27 cellular contexts compared by ENCODE assay signal in the genomic region with DNA sequence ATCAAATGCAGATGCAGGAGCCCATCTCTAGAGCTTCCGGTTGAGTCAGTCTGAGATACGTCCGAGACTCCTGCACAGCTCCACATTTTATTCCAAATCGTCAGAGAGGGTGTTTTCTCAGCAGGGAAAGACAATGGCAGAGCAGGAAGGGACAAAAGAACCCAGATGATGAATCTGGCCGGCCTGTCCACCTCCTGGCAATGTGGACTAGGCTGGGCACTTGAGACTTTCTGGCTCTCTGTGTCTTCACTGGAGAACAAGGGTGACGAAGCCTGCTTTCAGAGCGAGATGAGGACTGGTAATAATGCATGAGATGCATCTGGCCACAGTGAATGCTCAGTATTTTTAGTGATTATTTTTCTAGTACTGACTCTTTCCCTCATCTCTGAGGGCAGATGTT.
"Had no signal": no experiment of that assay in that cellular context is flagged by ENCODE, and none has a peak within 500 bp of the region (broad histone marks: within the 10 kb centered on the region; RNA-seq: fewer than 3 reads in every experiment).

No MANE protein-coding gene starts in this region.

- H3K9me3 ChIP-seq: gastroesophageal sphincter, left lung, sigmoid colon, thoracic aorta, transverse colon, upper lobe of right lung, uterus had no signal

- H3K4me1 Mint-ChIP-seq: mesothelial cell of epicardium; naive B cell; stimulated activated memory B cell treated with anti-CD40 and anti-IgM and Interleukin-4, amounts not matched to agents 10 μg/mL and 1 μg/mL and 100 μg/mL, for 72 hours had no signal

- DNase-seq: cortex of kidney; effector memory CD8-positive, alpha-beta T cell; foreskin keratinocyte; heart left ventricle; left cardiac atrium; left lung; mesenchymal stem cell; mucosa of descending colon; naive B cell; right cardiac atrium; sigmoid colon; stimulated activated CD4-positive, alpha-beta T cell treated with anti-CD3 and anti-CD28 coated beads, Interleukin-2, amount 100 ng/mL, for 24 hours; stimulated activated CD4-positive, alpha-beta T cell treated with anti-CD3 and anti-CD28 coated beads, Interleukin-4, amount 100 ng/mL, for 24 hours; stimulated activated naive CD8-positive, alpha-beta T cell treated with anti-CD3 and anti-CD28 coated beads, Interleukin-15, Interleukin-2, amounts not matched to agents 100 U/mL and 50 U/mL, for 24 hours; substantia nigra; transverse colon; upper lobe of right lung; uterus had no signal

- H3K27me3 Mint-ChIP-seq: naive B cell; natural killer cell treated with Interleukin-12 subunit alpha and Interleukin-12 subunit beta and Interleukin-15 and Interleukin-18, amount 100 ng/mL, for 72 hours had no signal

- H3K79me2 ChIP-seq: hepatocyte, parathyroid adenoma had no signal

- ATAC-seq: effector memory CD8-positive, alpha-beta T cell; foreskin keratinocyte; gastroesophageal sphincter; heart left ventricle; left cardiac atrium; left lung; mucosa of descending colon; natural killer cell treated with Interleukin-12 subunit alpha and Interleukin-12 subunit beta and Interleukin-15 and Interleukin-18, amount 100 ng/mL, for 72 hours; right cardiac atrium; stimulated activated memory B cell treated with anti-CD40 and anti-IgM and Interleukin-4, amounts not matched to agents 10 μg/mL and 1 μg/mL and 100 μg/mL, for 72 hours; stimulated activated naive CD8-positive, alpha-beta T cell treated with anti-CD3 and anti-CD28 coated beads, Interleukin-15, Interleukin-2, amounts not matched to agents 100 U/mL and 50 U/mL, for 24 hours; upper lobe of right lung had no signal

- H3K4me2 ChIP-seq: hepatocyte had no signal

- H3K36me3 Mint-ChIP-seq: mesothelial cell of epicardium; naive B cell; natural killer cell treated with Interleukin-12 subunit alpha and Interleukin-12 subunit beta and Interleukin-15 and Interleukin-18, amount 100 ng/mL, for 72 hours; stimulated activated memory B cell treated with anti-CD40 and anti-IgM and Interleukin-4, amounts not matched to agents 10 μg/mL and 1 μg/mL and 100 μg/mL, for 72 hours had no signal

- H3K27ac ChIP-seq: foreskin keratinocyte, gastroesophageal sphincter, heart left ventricle, hepatocyte, left lung, parathyroid adenoma, thoracic aorta, transverse colon, upper lobe of right lung, uterus had no signal

- H3K27ac Mint-ChIP-seq: effector memory CD8-positive, alpha-beta T cell; mesothelial cell of epicardium; naive B cell; natural killer cell treated with Interleukin-12 subunit alpha and Interleukin-12 subunit beta and Interleukin-15 and Interleukin-18, amount 100 ng/mL, for 72 hours; progenitor cell of endocrine pancreas; stimulated activated memory B cell treated with anti-CD40 and anti-IgM and Interleukin-4, amounts not matched to agents 10 μg/mL and 1 μg/mL and 100 μg/mL, for 72 hours had no signal

- H3K27me3 ChIP-seq: foreskin keratinocyte, gastroesophageal sphincter, hepatocyte, left lung, sigmoid colon, transverse colon, upper lobe of right lung, uterus had no signal

- H3K4me3 ChIP-seq: gastroesophageal sphincter, heart left ventricle, hepatocyte, left lung, mucosa of descending colon, sigmoid colon, thoracic aorta, transverse colon, upper lobe of right lung, uterus had no signal

- H3K9ac ChIP-seq: parathyroid adenoma had no signal

- H2AFZ ChIP-seq: hepatocyte, parathyroid adenoma had no signal

- H3K4me1 ChIP-seq: foreskin keratinocyte, gastroesophageal sphincter, heart left ventricle, left lung, parathyroid adenoma, transverse colon, upper lobe of right lung, uterus had no signal

- H3K4me3 Mint-ChIP-seq: effector memory CD8-positive, alpha-beta T cell; mesothelial cell of epicardium; naive B cell; natural killer cell treated with Interleukin-12 subunit alpha and Interleukin-12 subunit beta and Interleukin-15 and Interleukin-18, amount 100 ng/mL, for 72 hours; neural crest cell; stimulated activated memory B cell treated with anti-CD40 and anti-IgM and Interleukin-4, amounts not matched to agents 10 μg/mL and 1 μg/mL and 100 μg/mL, for 72 hours had no signal

- H3K9me3 Mint-ChIP-seq: natural killer cell treated with Interleukin-12 subunit alpha and Interleukin-12 subunit beta and Interleukin-15 and Interleukin-18, amount 100 ng/mL, for 72 hours had no signal

- H3K36me3 ChIP-seq: gastroesophageal sphincter, heart left ventricle, left lung, sigmoid colon, thoracic aorta, transverse colon, upper lobe of right lung, uterus had no signal
